In genomic region chr19:54266133-54266532, GRCh38 we compare ENCODE assay signal across 8 cellular contexts. TPM values are rescaled to one million over a fixed set of nuclear protein-coding genes. Genes with fewer than 3 reads are reported as not detected.
DNase-seq lines count a peak whose midpoint lies in the region; ATAC-seq and TF ChIP-seq lines count a peak whose summit lies in the region.

No MANE protein-coding gene starts in this region.

- H3K4me1 ChIP-seq in BE2C (no peaks in the 10 kb centered on the region), OCI-LY3 (ENCODE audit: low read length) (peaks cover 2% of the 10 kb centered on the region), neutrophil (ENCODE audit: control insufficient read depth in 1 of 2, insufficient read depth in 1 of 2, low read depth in 1 of 2, low read length in 1 of 2) (peaks cover 55% of the 10 kb centered on the region in 2 experiments)

- no peaks in the 10 kb centered on the region for H4K20me1 ChIP-seq in OCI-LY3 (ENCODE audit: insufficient read depth, low read length)

- H3K79me2 ChIP-seq in OCI-LY3 (ENCODE audit: low read length) = no peaks in the 10 kb centered on the region

- H3K27me3 ChIP-seq in BE2C (peaks cover 23% of the 10 kb centered on the region), OCI-LY3 (ENCODE audit: low read depth, low read length) (peaks cover 41% of the 10 kb centered on the region), neutrophil (no peaks in the 10 kb centered on the region)

- no peak for ATAC-seq in HG03460 (IDR thresholded peaks at IDR 0.05; ENCODE audit: unreplicated experiment)

- H3K36me3 ChIP-seq in BE2C (no peaks in the 10 kb centered on the region), OCI-LY3 (replicated peaks; ENCODE audit: low read depth, low read length) (no peaks in the 10 kb centered on the region), neutrophil (no peaks in the 10 kb centered on the region)

- no peak overlapping the region for H3K27ac ChIP-seq in OCI-LY3 (ENCODE audit: low read length)
- peak overlapping the region; percentile 42 for H3K27ac ChIP-seq in neutrophil

- TF ChIP-seq CTCF in BE2C (IDR thresholded peaks at IDR 0.05; ENCODE audit: low read depth, low read length) (peak; percentile 82), OCI-LY3 (IDR thresholded peaks at IDR 0.05; ENCODE audit: low read depth, low read length) (peak; percentile 90), fibroblast of pulmonary artery (IDR thresholded peaks at IDR 0.05; ENCODE audit: low read length, missing control alignments) (peak; percentile 79), neutrophil (IDR thresholded peaks at IDR 0.05) (peak; percentile 78)

- no peak overlapping the region for H3K4me2 ChIP-seq in OCI-LY3 (ENCODE audit: low read length)

- H3K9ac ChIP-seq in OCI-LY3 (ENCODE audit: low read length) = no peak overlapping the region

- H3K4me3 ChIP-seq in BE2C (ENCODE audit: low read depth, low read length) = no peak overlapping the region
- no peak overlapping the region for H3K4me3 ChIP-seq in OCI-LY3 (ENCODE audit: low read length)
- no peak overlapping the region for H3K4me3 ChIP-seq in fibroblast of pulmonary artery (replicated peaks; ENCODE audit: low read depth, low read length)
- no peak overlapping the region for H3K4me3 ChIP-seq in neutrophil (ENCODE audit: low read depth in 1 of 2, low read length in 1 of 2)

- H2AFZ ChIP-seq in OCI-LY3 (ENCODE audit: low read depth, low read length) = no peak overlapping the region

- DNase-seq in BE2C = peak; percentile 76
- peak; percentile 12 for DNase-seq in HCEC 1CT
- DNase-seq in activated T-cell treated with anti-CD3 and anti-CD28 coated beads for 48 hours (ENCODE audit: low read depth) = peak; percentile 56
- DNase-seq in fibroblast of pulmonary artery (ENCODE audit: low read depth) = peak; percentile 75
- peak; percentile 68 for DNase-seq in superior temporal gyrus (ENCODE audit: extremely low spot score)

- no peaks in the 10 kb centered on the region for H3K9me3 ChIP-seq in BE2C
- H3K9me3 ChIP-seq in OCI-LY3 (ENCODE audit: insufficient read depth, low read length) = no peaks in the 10 kb centered on the region
- H3K9me3 ChIP-seq in neutrophil = no peaks in the 10 kb centered on the region

RNA-seq across cellular contexts. Expression of gene LILRB5, which starts 9.1 kb away (rescaled TPM):
- 0.14 TPM for polyA plus RNA-seq in BE2C (2012; ENCODE audit: insufficient read depth, insufficient read length, low read depth)

RNA-seq across cellular contexts. Expression of gene LILRB2, which starts 14.8 kb away (rescaled TPM):
- not detected for polyA plus RNA-seq in BE2C (2012; ENCODE audit: insufficient read depth, insufficient read length, low read depth)

RNA-seq across cellular contexts. Expression of gene LILRA6, which starts 23.5 kb away (rescaled TPM):
- not detected for polyA plus RNA-seq in BE2C (2012; ENCODE audit: insufficient read depth, insufficient read length, low read depth)

RNA-seq across cellular contexts. Expression of gene LILRB3, which starts 43.3 kb away (rescaled TPM):
- 1.0 TPM for polyA plus RNA-seq in BE2C (2012; ENCODE audit: insufficient read depth, insufficient read length, low read depth)

RNA-seq across cellular contexts. Expression of gene LILRA5, which starts 46.8 kb away (rescaled TPM):
- polyA plus RNA-seq in BE2C (2012; ENCODE audit: insufficient read depth, insufficient read length, low read depth) = not detected

Comparison
In these comparisons a context has a peak if more than half of its experiments do, and no peak if none do; other contexts are left out.
1. DNase-seq: peak in every context shown above with its lines; median percentile 76 in BE2C; 75 in fibroblast of pulmonary artery; 68 in superior temporal gyrus; 56 in activated T-cell treated with anti-CD3 and anti-CD28 coated beads for 48 hours; 12 in HCEC 1CT.